11 cellular contexts compared by ENCODE assay signal in genomic region chr14:52266782-52267181, GRCh38. TPM values are rescaled to one million over a fixed set of nuclear protein-coding genes. Genes with fewer than 3 reads are reported as not detected.
DNase-seq lines count a peak whose midpoint lies in the region; ATAC-seq and TF ChIP-seq lines count a peak whose summit lies in the region.
"Had no signal": no experiment of that assay in that cellular context is flagged by ENCODE, and none has a peak within 500 bp of the region (broad histone marks: within the 10 kb centered on the region; RNA-seq: fewer than 3 reads in every experiment).

No MANE protein-coding gene starts in this region.

- H3K4me3 ChIP-seq in endodermal cell (ENCODE audit: low read length) (no peak overlapping the region), PC-9 (no peak overlapping the region)

- 90 to 100% methylated on average over 4 to 5 of the region's 5 CpGs for WGBS in endodermal cell (ENCODE audit: insufficient coverage in 1 of 2, insufficient read length in 1 of 2), 2 experiments

- H3K4me1 Mint-ChIP-seq in chondrocyte (ENCODE audit: low read depth) (peaks cover 35% of the 10 kb centered on the region), nephron progenitor cell (peaks cover 18% of the 10 kb centered on the region), endodermal cell (peaks cover 17% of the 10 kb centered on the region)

- H3K27ac Mint-ChIP-seq in chondrocyte (ENCODE audit: unreplicated experiment) (no peak overlapping the region), nephron progenitor cell (no peak overlapping the region), endodermal cell (no peak overlapping the region)

- no peaks in the 10 kb centered on the region for H4K20me1 ChIP-seq in PC-9 (ENCODE audit: insufficient read depth)

- H3K4me2 ChIP-seq in PC-9, result no peak overlapping the region

- intact Hi-C loops in PC-9 (cut with micrococcal nuclease; ENCODE audit: unreplicated experiment), result no loop called here

- H3K79me2 ChIP-seq in PC-9 (ENCODE audit: low read depth), result no peaks in the 10 kb centered on the region

- H3K9me3 Mint-ChIP-seq in chondrocyte (ENCODE audit: low read depth), result no peaks in the 10 kb centered on the region
- H3K9me3 Mint-ChIP-seq in nephron progenitor cell, result no peaks in the 10 kb centered on the region
- no peaks in the 10 kb centered on the region for H3K9me3 Mint-ChIP-seq in endodermal cell

- H3K27me3 Mint-ChIP-seq in chondrocyte (ENCODE audit: low read depth), result peaks cover 35% of the 10 kb centered on the region
- H3K27me3 Mint-ChIP-seq in nephron progenitor cell (ENCODE audit: low read depth, poor library complexity), result peaks cover 80% of the 10 kb centered on the region
- H3K27me3 Mint-ChIP-seq in endodermal cell (ENCODE audit: insufficient read depth), result peaks cover 67% of the 10 kb centered on the region

- H3K4me3 Mint-ChIP-seq in chondrocyte (ENCODE audit: unreplicated experiment), result peak overlapping the region; percentile 77
- peak overlapping the region; percentile 81 for H3K4me3 Mint-ChIP-seq in nephron progenitor cell
- H3K4me3 Mint-ChIP-seq in endodermal cell, result no peak overlapping the region

- TF ChIP-seq CTCF in chondrocyte (IDR thresholded peaks at IDR 0.05), result no peak
- no peak for TF ChIP-seq CTCF in nephron progenitor cell (IDR thresholded peaks at IDR 0.05)
- no peak for TF ChIP-seq CTCF in endodermal cell (conservative IDR thresholded peaks at IDR 0.05)
- TF ChIP-seq CTCF in PC-9 (conservative IDR thresholded peaks at IDR 0.05), result no peak

- peaks cover 2% of the 10 kb centered on the region for H3K36me3 Mint-ChIP-seq in chondrocyte (ENCODE audit: low read depth)
- H3K36me3 Mint-ChIP-seq in nephron progenitor cell (ENCODE audit: low read depth), result no peaks in the 10 kb centered on the region
- H3K36me3 Mint-ChIP-seq in endodermal cell (ENCODE audit: low read depth), result no peaks in the 10 kb centered on the region

- H2AFZ ChIP-seq in PC-9, result no peak overlapping the region

- H3F3A ChIP-seq in PC-9 (ENCODE audit: insufficient read depth, low read depth), result no peaks in the 10 kb centered on the region

- DNase-seq in AG20443 (ENCODE audit: low spot score) (peak; percentile 45), HT1080 (ENCODE audit: low read depth) (peak; percentile 67), chondrocyte (ENCODE audit: low spot score) (no peak), nephron progenitor cell (no peak), endodermal cell (no peak), PC-9 (no peak)
- DNase-seq: COR-L47, cortex of kidney, NCI-H187 treated with DMSO at 0.1 percent for 48 hours had no signal

- H3K4me1 ChIP-seq in endodermal cell (ENCODE audit: control insufficient read depth, insufficient read depth, low read length), result no peaks in the 10 kb centered on the region
- no peaks in the 10 kb centered on the region for H3K4me1 ChIP-seq in PC-9 (replicated peaks; ENCODE audit: insufficient read depth)

- CTCF ChIA-PET in PC-9 (lab: Charles Lee), result interaction anchor here (0.6 kb wide), 2 partner anchors 614 to 984 kb away, joined by 3 to 4 read pairs; no protein-coding TSS in a partner anchor

- BruUV-seq in PC-9 (replicated peaks; lab: Mats Ljungman, UMichigan), result no TSS peak

- no peak overlapping the region for H3K27ac ChIP-seq in endodermal cell (ENCODE audit: low read depth, low read length)
- H3K27ac ChIP-seq in PC-9, result no peak overlapping the region

- POLR2A ChIA-PET in PC-9 (lab: Charles Lee; ENCODE audit: unreplicated experiment), result no interaction called here

- ATAC-seq in GM18502 (IDR thresholded peaks at IDR 0.05; ENCODE audit: poor library complexity, unreplicated experiment) (no peak), GM21737 (IDR thresholded peaks at IDR 0.05; ENCODE audit: unreplicated experiment) (no peak)

- H3K9me3 ChIP-seq in endodermal cell (ENCODE audit: control insufficient read depth, low read length) (no peaks in the 10 kb centered on the region), PC-9 (ENCODE audit: insufficient read depth, low read depth) (no peaks in the 10 kb centered on the region)

- peaks cover 64% of the 10 kb centered on the region for H3K27me3 ChIP-seq in endodermal cell (ENCODE audit: control insufficient read depth, insufficient read depth, low read length, poor library complexity, severe bottlenecking)
- H3K27me3 ChIP-seq in PC-9 (ENCODE audit: insufficient read depth, low read depth), result no peaks in the 10 kb centered on the region

- no peaks in the 10 kb centered on the region for H3K36me3 ChIP-seq in endodermal cell (ENCODE audit: control insufficient read depth, insufficient read depth, low read length)
- H3K36me3 ChIP-seq in PC-9 (ENCODE audit: low read depth), result no peaks in the 10 kb centered on the region

- H3K9me2 ChIP-seq in PC-9 (ENCODE audit: insufficient read depth), result no peaks in the 10 kb centered on the region

- no peak overlapping the region for H3K9ac ChIP-seq in endodermal cell (ENCODE audit: extremely low read depth, low read length, poor library complexity, severe bottlenecking)

RNA-seq across cellular contexts. Expression of gene PTGDR, which starts 0.7 kb away (rescaled TPM):
- total RNA-seq in HT1080 (2014; rRNA removed; shearing (Covaris generic)), result not detected in 2 replicates
- polyA plus RNA-seq in HT1080 (2015; cell fraction: cytosol; rRNA removed), result not detected in 2 replicates
- polyA plus RNA-seq in HT1080 (2015; cell fraction: nucleus; rRNA removed), result not detected in 2 replicates
- total RNA-seq in chondrocyte (0.07 TPM in 1 of 3 replicates, not detected in the others), endodermal cell (under 1 TPM in 1 of 2 donors, not detected in 1; 0.09 TPM), PC-9 (2021) (not detected in 2 replicates)
- polyA plus RNA-seq in endodermal cell (2013, experiment 1 of 2), result not detected
- not detected for polyA plus RNA-seq in endodermal cell (2013, experiment 2 of 2)

RNA-seq across cellular contexts. Expression of gene PTGER2, which starts 47.3 kb away (rescaled TPM):
- not detected in 2 replicates for total RNA-seq in HT1080 (2014; rRNA removed; shearing (Covaris generic))
- not detected in 2 replicates for polyA plus RNA-seq in HT1080 (2015; cell fraction: cytosol; rRNA removed)
- not detected in 2 replicates for polyA plus RNA-seq in HT1080 (2015; cell fraction: nucleus; rRNA removed)
- total RNA-seq in chondrocyte, result 1.7 to 3.8 TPM (median 2.5 TPM) in 3 replicates
- not detected for total RNA-seq in endodermal cell
- polyA plus RNA-seq in endodermal cell (2013, experiment 1 of 2), result 0.11 TPM
- polyA plus RNA-seq in endodermal cell (2013, experiment 2 of 2), result 0.12 TPM
- 0.15 TPM in 1 of 2 replicates, not detected in the other for total RNA-seq in PC-9 (2021)

Comparison
In these comparisons a context has a peak if more than half of its experiments do, and no peak if none do; other contexts are left out.
1. DNase-seq: peak in AG20443 (single experiment) and HT1080 (single experiment); none in chondrocyte (single experiment), nephron progenitor cell (single experiment), endodermal cell (single experiment) and PC-9 (0 of 2).